1 cellular context compared by ENCODE assay signal in the genomic region with DNA sequence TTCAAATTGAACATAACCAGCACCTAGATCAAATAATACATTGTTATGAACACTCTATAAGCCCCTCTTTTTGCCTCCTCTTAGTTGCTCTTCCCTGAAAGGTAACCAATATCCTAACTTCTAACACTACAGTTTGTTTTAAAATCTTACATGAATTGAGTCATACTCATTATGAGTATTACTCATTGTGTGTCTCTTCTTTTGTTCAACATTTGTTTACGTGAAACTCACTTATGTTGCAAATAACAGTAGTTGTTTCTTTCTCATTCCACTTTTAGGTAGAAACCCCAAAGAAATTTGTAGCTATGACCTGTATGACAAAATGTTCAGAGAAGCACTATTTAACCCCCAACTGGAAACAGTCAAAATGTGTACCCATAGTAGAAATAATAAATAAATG.
A peak's percentile ranks its signal among the peaks of the same experiment; 100 is the strongest.
TF ChIP-seq lines count a peak whose summit lies in the region.

No MANE protein-coding gene starts in this region.

TF ChIP-seq in GM12878, 131 proteins besides CTCF, POLR2A, EP300 and RAD21 (continued from another document):
- TF ChIP-seq ETV6 (conservative IDR thresholded peaks at IDR 0.05 in 1 of 2, IDR thresholded peaks at IDR 0.05 in 1 of 2; ENCODE audit: borderline replicate concordance in 1 of 2, low read depth in 1 of 2) (no peak), SIN3A (IDR thresholded peaks at IDR 0.05; ENCODE audit: low read depth, low read length) (no peak), CREB1 (IDR thresholded peaks at IDR 0.05; ENCODE audit: low read depth) (no peak), JUNB (IDR thresholded peaks at IDR 0.05) (peak; percentile 45), YY1 (IDR thresholded peaks at IDR 0.05; ENCODE audit: low read depth, low read length) (no peak)
TF ChIP-seq in GM12878: peak in this region for 1.
